ENCODE assay signal across 31 cellular contexts in genomic region chr11:45113807-45114206, GRCh38.
"Had no signal": no experiment of that assay in that cellular context is flagged by ENCODE, and none has a peak within 500 bp of the region (broad histone marks: within the 10 kb centered on the region; RNA-seq: fewer than 3 reads in every experiment).

No MANE protein-coding gene starts in this region.

- H3K4me1 ChIP-seq: colonic mucosa, gastrocnemius medialis, left ventricle myocardium inferior, prostate gland, sigmoid colon, stomach, thyroid gland, upper lobe of left lung had no signal

- H3K27me3 ChIP-seq: colonic mucosa, ovary, thyroid gland, upper lobe of left lung had no signal

- H3K27ac Mint-ChIP-seq: activated naive CD8-positive, alpha-beta T cell; brain; stimulated activated effector memory CD8-positive, alpha-beta T cell treated with anti-CD3 and anti-CD28 coated beads, Interleukin-12 subunit alpha, Interleukin-12 subunit beta, amount 100 ng/mL, for 72 hours; WTC11 had no signal

- H3K9me3 ChIP-seq: colonic mucosa, gastrocnemius medialis, ovary, prostate gland, sigmoid colon, thyroid gland, upper lobe of left lung had no signal

- H3K36me3 Mint-ChIP-seq: activated naive CD8-positive, alpha-beta T cell; brain; WTC11 had no signal

- ATAC-seq: gastrocnemius medialis; stimulated activated effector memory CD8-positive, alpha-beta T cell treated with anti-CD3 and anti-CD28 coated beads, Interleukin-12 subunit alpha, Interleukin-12 subunit beta, amount 100 ng/mL, for 72 hours; WTC11 had no signal

- H3K4me1 Mint-ChIP-seq: stimulated activated effector memory CD8-positive, alpha-beta T cell treated with anti-CD3 and anti-CD28 coated beads, Interleukin-12 subunit alpha, Interleukin-12 subunit beta, amount 100 ng/mL, for 72 hours; WTC11 had no signal

- H3K4me3 Mint-ChIP-seq: activated naive CD8-positive, alpha-beta T cell; brain; stimulated activated effector memory CD8-positive, alpha-beta T cell treated with anti-CD3 and anti-CD28 coated beads, Interleukin-12 subunit alpha, Interleukin-12 subunit beta, amount 100 ng/mL, for 72 hours; WTC11 had no signal

- DNase-seq: activated CD4-positive, alpha-beta T cell treated with anti-CD3 and anti-CD28 coated beads for 4 hours; activated CD4-positive, alpha-beta T cell treated with anti-CD3 and anti-CD28 coated beads, Interleukin-2, amount 50 U/mL, for 4 hours; activated CD8-positive, alpha-beta memory T cell treated with anti-CD3 and anti-CD28 coated beads for 24 hours; activated effector memory CD4-positive, alpha-beta T cell treated with Interleukin-2 at 50 U/mL for 16 hours; activated naive CD4-positive, alpha-beta T cell treated with Interleukin-2 at 50 U/mL for 16 hours; aorta; cerebellar nuclear complex; colonic mucosa; dorsolateral prefrontal cortex; effector memory CD4-positive, alpha-beta T cell; gastrocnemius medialis; glutamatergic neuron; islet precursor cell; left ventricle myocardium inferior; ovary; retina; sigmoid colon; small intestine; stimulated activated CD4-positive, alpha-beta T cell treated with anti-CD3 and anti-CD28 coated beads, Interleukin-4, amount 100 ng/mL, for 24 hours; stomach; T-helper 9 cell; thyroid gland; upper lobe of left lung had no signal

- H3K27ac ChIP-seq: cardiac muscle cell, colonic mucosa, dorsolateral prefrontal cortex, gastrocnemius medialis, hepatocyte, left ventricle myocardium inferior, ovary, prostate gland, sigmoid colon, stomach, thyroid gland, upper lobe of left lung had no signal

- H3K4me3 ChIP-seq: cardiac muscle cell, colonic mucosa, dorsolateral prefrontal cortex, gastrocnemius medialis, hepatocyte, left ventricle myocardium inferior, lung, ovary, prostate gland, sigmoid colon, stomach, thyroid gland, upper lobe of left lung had no signal

- H3K9me3 Mint-ChIP-seq: stimulated activated effector memory CD8-positive, alpha-beta T cell treated with anti-CD3 and anti-CD28 coated beads, Interleukin-12 subunit alpha, Interleukin-12 subunit beta, amount 100 ng/mL, for 72 hours; WTC11 had no signal

- H3K36me3 ChIP-seq: cardiac muscle cell, colonic mucosa, gastrocnemius medialis, left ventricle myocardium inferior, ovary, prostate gland, sigmoid colon, stomach, thyroid gland, upper lobe of left lung had no signal
